In genomic region chr22:28137036-28137435, GRCh38 we compare ENCODE assay signal across 1 cellular context.
TF ChIP-seq lines count a peak whose summit lies in the region.

No MANE protein-coding gene starts in this region.

TF ChIP-seq in SK-N-SH, 30 proteins besides CTCF, POLR2A, EP300 and RAD21 (continued from another document):
- TF ChIP-seq IRF3 (IDR thresholded peaks at IDR 0.05; ENCODE audit: low read depth, low read length) (no peak), EZH2phosphoT487 (IDR thresholded peaks at IDR 0.05; ENCODE audit: borderline replicate concordance, low read depth) (no peak), NRF1 (IDR thresholded peaks at IDR 0.05; ENCODE audit: low read depth, low read length) (no peak), SMC3 (IDR thresholded peaks at IDR 0.05; ENCODE audit: low read depth, low read length) (no peak), PBX3 (IDR thresholded peaks at IDR 0.05) (no peak), MXI1 (IDR thresholded peaks at IDR 0.05; ENCODE audit: low read depth, low read length) (no peak), JUND (IDR thresholded peaks at IDR 0.05) (no peak), MEF2A (IDR thresholded peaks at IDR 0.05; ENCODE audit: borderline replicate concordance, low read depth) (no peak), RCOR1 (IDR thresholded peaks at IDR 0.05; ENCODE audit: low read length) (no peak), POLR2AphosphoS5 (IDR thresholded peaks at IDR 0.05; ENCODE audit: low read depth, low read length) (no peak), ELF1 (IDR thresholded peaks at IDR 0.05) (no peak), FOXJ3 (CRISPR knock-in tag; IDR thresholded peaks at IDR 0.05) (no peak)
